Comparison of ENCODE assay signal across 8 cellular contexts in the genomic region with DNA sequence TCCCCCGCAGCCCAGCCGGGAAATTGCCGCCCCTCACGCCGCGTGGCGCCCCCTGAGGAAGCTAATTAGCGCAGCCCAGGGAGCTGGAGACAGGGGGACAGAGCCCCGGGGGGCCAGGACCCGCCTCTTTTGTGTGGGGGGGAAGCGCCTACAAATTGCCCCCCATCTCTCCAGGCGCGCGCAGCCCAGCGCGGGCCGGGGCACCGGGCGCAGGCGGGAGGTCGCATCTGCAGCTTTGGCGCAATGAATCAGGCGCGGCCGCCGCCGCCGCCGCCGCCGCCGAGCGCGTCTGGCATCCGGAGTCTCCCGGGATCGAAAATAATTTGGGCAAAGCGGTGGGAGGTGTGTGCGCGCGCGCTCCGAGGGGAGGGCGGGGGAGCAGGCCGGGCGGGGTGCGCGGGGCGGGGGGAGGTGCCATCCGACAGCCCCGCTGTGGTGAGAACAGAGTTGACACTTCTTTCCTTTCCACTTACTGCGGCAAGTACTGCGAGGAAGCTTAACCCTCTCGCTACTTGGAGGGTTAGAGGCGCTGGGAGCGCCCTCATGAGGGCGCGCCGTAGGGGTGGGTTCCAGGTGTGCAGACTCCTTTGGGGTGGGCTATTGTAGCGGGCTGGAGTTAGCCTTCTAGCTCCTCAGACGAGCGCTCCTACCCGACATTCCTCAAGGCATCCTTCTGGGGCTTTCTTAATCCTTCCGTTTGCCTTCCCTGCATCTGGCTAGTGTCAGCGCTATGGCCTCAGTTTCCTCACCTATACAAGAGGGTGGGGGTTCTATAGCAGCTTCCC.
DNase-seq lines count a peak whose midpoint lies in the region; ATAC-seq and TF ChIP-seq lines count a peak whose summit lies in the region.

No MANE protein-coding gene starts in this region.

- H3K27me3 Mint-ChIP-seq in activated naive CD4-positive, alpha-beta T cell treated with anti-CD3 and anti-CD28 coated beads, Interleukin-2, amount 10 ng/mL, durations not matched to agents 7 days and 5 days, result peaks cover 73% of the 10 kb centered on the region

- ATAC-seq in HG03354 (IDR thresholded peaks at IDR 0.05; ENCODE audit: poor library complexity, severe bottlenecking, unreplicated experiment) (peak; percentile 54), aorta (ENCODE audit: low FRiP score) (peak; percentile 53), GM19397 (IDR thresholded peaks at IDR 0.05; ENCODE audit: unreplicated experiment) (no peak)

- DNase-seq in RKO (ENCODE audit: low spot score), result peak; percentile 53
- peak; percentile 66 for DNase-seq in activated naive CD4-positive, alpha-beta T cell treated with anti-CD3 and anti-CD28 coated beads, Interleukin-2, amount 10 ng/mL, durations not matched to agents 7 days and 5 days
- DNase-seq in head of caudate nucleus, result peak in 41 of 42 donors; percentile 42 to 91 (median 77)
- DNase-seq in aorta, result peak in 1 of 2 donors; percentile 90

- H3K27ac Mint-ChIP-seq in activated naive CD4-positive, alpha-beta T cell treated with anti-CD3 and anti-CD28 coated beads, Interleukin-2, amount 10 ng/mL, durations not matched to agents 7 days and 5 days, result no peak overlapping the region

- H3K4me1 ChIP-seq in DOHH2 (ENCODE audit: control insufficient read depth, low read length) (peaks cover 48% of the 10 kb centered on the region), parathyroid adenoma (peaks cover 15% of the 10 kb centered on the region), aorta (ENCODE audit: control insufficient read depth in 1 of 2, insufficient read depth in 2 of 2, low read length in 2 of 2) (no peaks in the 10 kb centered on the region)

- 0 to 1% methylated on average over 61 to 65 of the region's 65 CpGs for WGBS in aorta, 2 donors

- H3K27me3 ChIP-seq in DOHH2 (ENCODE audit: control insufficient read depth, low read length) (peaks cover 14% of the 10 kb centered on the region), parathyroid adenoma (ENCODE audit: control insufficient read depth, insufficient read depth, low read length) (no peaks in the 10 kb centered on the region), aorta (ENCODE audit: control insufficient read depth in 1 of 2, insufficient read depth in 2 of 2, low read length in 1 of 2) (no peaks in the 10 kb centered on the region)

- H4K20me1 ChIP-seq in DOHH2 (ENCODE audit: control insufficient read depth, insufficient read depth, low read depth, low read length), result no peaks in the 10 kb centered on the region

- H3K9me3 ChIP-seq in DOHH2 (ENCODE audit: control insufficient read depth, insufficient read depth, low read length) (no peaks in the 10 kb centered on the region), parathyroid adenoma (ENCODE audit: control insufficient read depth, low read length) (no peaks in the 10 kb centered on the region), aorta (ENCODE audit: control insufficient read depth, low read length) (no peaks in the 10 kb centered on the region)

- no peak overlapping the region for H3K9ac ChIP-seq in parathyroid adenoma

- peak overlapping the region; percentile 62 for H3K4me3 Mint-ChIP-seq in activated naive CD4-positive, alpha-beta T cell treated with anti-CD3 and anti-CD28 coated beads, Interleukin-2, amount 10 ng/mL, durations not matched to agents 7 days and 5 days

- H3K4me2 ChIP-seq in DOHH2 (ENCODE audit: low read length) (peak overlapping the region; percentile 92), parathyroid adenoma (ENCODE audit: low read length) (peak overlapping the region; percentile 95)

- H3F3A ChIP-seq in DOHH2 (ENCODE audit: control insufficient read depth, insufficient read depth), result peaks cover 13% of the 10 kb centered on the region

- peak overlapping the region; percentile 86 for H2AFZ ChIP-seq in parathyroid adenoma

- CTCF ChIA-PET in activated naive CD4-positive, alpha-beta T cell treated with anti-CD3 and anti-CD28 coated beads, Interleukin-2, amount 10 ng/mL, durations not matched to agents 7 days and 5 days (lab: Charles Lee), result interaction anchor here (1.0 to 1.9 kb wide), 5 partner anchors 21 to 79 kb away, joined by 3 to 8 read pairs (median 4); no protein-coding TSS in a partner anchor

- H3K9me2 ChIP-seq in DOHH2 (replicated peaks; ENCODE audit: control insufficient read depth, low read length), result no peaks in the 10 kb centered on the region

- peak overlapping the region; percentile 31 for H3K27ac ChIP-seq in DOHH2 (ENCODE audit: low read depth, low read length)
- H3K27ac ChIP-seq in parathyroid adenoma, result no peak overlapping the region
- peak overlapping the region in 1 of 2 donors; percentile 2 for H3K27ac ChIP-seq in aorta (ENCODE audit: low read depth in 1 of 2, low read length in 2 of 2)

- H3K4me3 ChIP-seq in DOHH2 (ENCODE audit: low read length) (peak overlapping the region; percentile 76), parathyroid adenoma (ENCODE audit: low read depth, low read length) (peak overlapping the region; percentile 59), aorta (ENCODE audit: low read length in 2 of 2) (peak overlapping the region; percentile 2 to 60)

- peak; percentile 64 for TF ChIP-seq CTCF in DOHH2 (IDR thresholded peaks at IDR 0.05; ENCODE audit: low read depth, low read length, poor library complexity, severe bottlenecking)
- no peak for TF ChIP-seq CTCF in parathyroid adenoma (IDR thresholded peaks at IDR 0.05)

- no peaks in the 10 kb centered on the region for H3K9me3 Mint-ChIP-seq in activated naive CD4-positive, alpha-beta T cell treated with anti-CD3 and anti-CD28 coated beads, Interleukin-2, amount 10 ng/mL, durations not matched to agents 7 days and 5 days

- no peaks in the 10 kb centered on the region for H3K79me2 ChIP-seq in DOHH2 (ENCODE audit: control insufficient read depth, low read length)
- no peaks in the 10 kb centered on the region for H3K79me2 ChIP-seq in parathyroid adenoma

- peaks cover 16% of the 10 kb centered on the region for H3K4me1 Mint-ChIP-seq in activated naive CD4-positive, alpha-beta T cell treated with anti-CD3 and anti-CD28 coated beads, Interleukin-2, amount 10 ng/mL, durations not matched to agents 7 days and 5 days

- H3K36me3 Mint-ChIP-seq in activated naive CD4-positive, alpha-beta T cell treated with anti-CD3 and anti-CD28 coated beads, Interleukin-2, amount 10 ng/mL, durations not matched to agents 7 days and 5 days, result no peaks in the 10 kb centered on the region

- no peaks in the 10 kb centered on the region for H3K36me3 ChIP-seq in DOHH2 (ENCODE audit: control insufficient read depth, low read length)
- H3K36me3 ChIP-seq in parathyroid adenoma (ENCODE audit: control insufficient read depth, insufficient read depth, low read length), result no peaks in the 10 kb centered on the region
- no peaks in the 10 kb centered on the region for H3K36me3 ChIP-seq in aorta (ENCODE audit: control insufficient read depth in 1 of 2, insufficient read depth in 2 of 2, low read length in 1 of 2)

- intact Hi-C loops in head of caudate nucleus (cut with DNase I), result loop anchor here (5.0 kb wide), 1 partner anchor 51 kb away; no protein-coding TSS in a partner anchor
- intact Hi-C loops in aorta (cut with DNase I), result loop anchor here (2.0 to 5.0 kb wide), 4 partner anchors 34 to 60 kb away; no protein-coding TSS in a partner anchor
